8 cellular contexts compared by ENCODE assay signal in the genomic region with DNA sequence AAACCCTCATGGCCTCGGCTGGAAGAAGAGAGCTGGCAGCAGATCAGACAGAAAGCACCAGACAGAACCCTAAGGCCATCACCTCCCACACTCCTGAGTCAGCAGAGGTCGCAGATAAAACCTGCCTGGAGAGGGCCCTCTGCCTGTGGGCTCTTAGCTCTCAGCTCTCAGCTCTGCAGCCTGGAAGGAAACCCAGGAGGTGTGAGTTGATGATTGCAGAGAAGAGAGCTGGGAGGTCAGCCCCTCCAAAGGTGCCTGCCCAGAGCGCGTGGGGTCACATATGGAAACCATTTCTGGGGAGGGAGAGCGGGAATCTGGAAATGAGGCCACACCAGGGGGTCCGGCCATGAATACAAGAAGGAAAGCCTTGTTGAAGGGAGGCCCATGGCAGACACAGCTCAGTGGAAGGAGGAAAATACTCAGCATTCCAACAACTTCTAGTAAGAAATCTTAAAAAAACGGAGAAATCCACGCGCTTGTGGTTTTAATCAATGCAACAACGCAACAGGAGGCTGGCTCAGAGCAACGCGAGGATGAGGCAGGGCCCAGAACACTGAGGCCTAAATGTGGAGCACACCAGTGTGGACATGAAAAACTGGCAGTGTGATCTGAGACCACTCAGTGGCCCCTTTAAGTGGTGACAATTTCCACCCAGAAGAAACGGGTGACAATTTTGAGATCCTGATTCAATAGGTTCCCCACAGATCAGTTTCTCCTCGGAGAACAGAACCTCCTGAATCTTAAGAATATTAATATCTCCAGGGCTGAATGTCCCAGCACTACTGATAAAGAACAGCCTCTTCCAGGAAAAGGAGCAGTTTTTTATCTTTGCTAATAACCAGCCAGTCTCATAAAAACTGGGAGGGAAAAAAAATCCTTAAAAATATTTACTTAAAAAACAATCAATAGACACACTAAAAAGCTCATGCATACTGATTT. TPM values are rescaled to one million over a fixed set of nuclear protein-coding genes. Genes with fewer than 3 reads are reported as not detected.
DNase-seq lines count a peak whose midpoint lies in the region; TF ChIP-seq lines count a peak whose summit lies in the region.

No MANE protein-coding gene starts in this region.

- no peak overlapping the region for H3K9ac ChIP-seq in liver (ENCODE audit: low read depth in 1 of 2, low read length in 2 of 2)

- no peaks in the 10 kb centered on the region for H3K27me3 ChIP-seq in liver (ENCODE audit: control insufficient read depth in 4 of 4, insufficient read depth in 4 of 4, low read length in 3 of 4)

- DNase-seq in COLO829 (ENCODE audit: low spot score) (peak; percentile 84), NCI-H510A (lab: John Stamatoyannopoulos, UW) (peak; percentile 31), choroid plexus epithelial cell (ENCODE audit: low read depth) (peak; percentile 94), T-helper 9 cell (no peak), GM13976 (ENCODE audit: low spot score) (no peak)
- DNase-seq in activated T-cell treated with anti-CD3 and anti-CD28 coated beads, Interleukin-2, amount 50 U/mL, for 1 hour, result no peak
- no peak for DNase-seq in central memory CD4-positive, alpha-beta T cell

- H3K9me3 ChIP-seq in liver (ENCODE audit: control insufficient read depth in 4 of 4, low read length in 3 of 4), result no peaks in the 10 kb centered on the region

- H3K4me3 ChIP-seq in choroid plexus epithelial cell (ENCODE audit: low read depth, low read length) (no peak overlapping the region), liver (ENCODE audit: low read depth in 1 of 3, low read length in 3 of 3) (no peak overlapping the region)

- TF ChIP-seq CTCF in choroid plexus epithelial cell (conservative IDR thresholded peaks at IDR 0.05; ENCODE audit: low read depth, low read length), result peak; percentile 39
- no peak for TF ChIP-seq CTCF in liver (IDR thresholded peaks at IDR 0.05; ENCODE audit: low read depth, low read length, missing input control)
- TF ChIP-seq CTCF in GM13976 (IDR thresholded peaks at IDR 0.05; ENCODE audit: borderline replicate concordance, control extremely low read depth, extremely low read depth, insufficient read depth, missing control alignments), result no peak

- 70% methylated on average over 14 of the region's 14 CpGs for WGBS in liver

- in situ Hi-C loops in GM13976 (cut with MboI; ENCODE audit: low sequenced_read_pairs, unreplicated experiment), result loop anchor here (25.0 kb wide), 1 partner anchor 625 kb away; no protein-coding TSS in a partner anchor

- H3K27ac ChIP-seq in liver (ENCODE audit: low read depth in 1 of 2, low read length in 2 of 2), result peak overlapping the region; percentile 3 to 4

- peaks cover 0 to 4% (median 0%) of the 10 kb centered on the region in 4 donors for H3K4me1 ChIP-seq in liver (ENCODE audit: control insufficient read depth in 4 of 4, insufficient read depth in 4 of 4, low read length in 3 of 4)

- no peaks in the 10 kb centered on the region for H3K36me3 ChIP-seq in liver (ENCODE audit: control insufficient read depth in 4 of 4, insufficient read depth in 3 of 4, low read depth in 1 of 4, low read length in 3 of 4)

- peak; percentile 14 to 45 for TF ChIP-seq RAD21 in liver (IDR thresholded peaks at IDR 0.05)

TF ChIP-seq in liver, 16 proteins besides CTCF, POLR2A, EP300 and RAD21:
- TF ChIP-seq, protein P1, sequence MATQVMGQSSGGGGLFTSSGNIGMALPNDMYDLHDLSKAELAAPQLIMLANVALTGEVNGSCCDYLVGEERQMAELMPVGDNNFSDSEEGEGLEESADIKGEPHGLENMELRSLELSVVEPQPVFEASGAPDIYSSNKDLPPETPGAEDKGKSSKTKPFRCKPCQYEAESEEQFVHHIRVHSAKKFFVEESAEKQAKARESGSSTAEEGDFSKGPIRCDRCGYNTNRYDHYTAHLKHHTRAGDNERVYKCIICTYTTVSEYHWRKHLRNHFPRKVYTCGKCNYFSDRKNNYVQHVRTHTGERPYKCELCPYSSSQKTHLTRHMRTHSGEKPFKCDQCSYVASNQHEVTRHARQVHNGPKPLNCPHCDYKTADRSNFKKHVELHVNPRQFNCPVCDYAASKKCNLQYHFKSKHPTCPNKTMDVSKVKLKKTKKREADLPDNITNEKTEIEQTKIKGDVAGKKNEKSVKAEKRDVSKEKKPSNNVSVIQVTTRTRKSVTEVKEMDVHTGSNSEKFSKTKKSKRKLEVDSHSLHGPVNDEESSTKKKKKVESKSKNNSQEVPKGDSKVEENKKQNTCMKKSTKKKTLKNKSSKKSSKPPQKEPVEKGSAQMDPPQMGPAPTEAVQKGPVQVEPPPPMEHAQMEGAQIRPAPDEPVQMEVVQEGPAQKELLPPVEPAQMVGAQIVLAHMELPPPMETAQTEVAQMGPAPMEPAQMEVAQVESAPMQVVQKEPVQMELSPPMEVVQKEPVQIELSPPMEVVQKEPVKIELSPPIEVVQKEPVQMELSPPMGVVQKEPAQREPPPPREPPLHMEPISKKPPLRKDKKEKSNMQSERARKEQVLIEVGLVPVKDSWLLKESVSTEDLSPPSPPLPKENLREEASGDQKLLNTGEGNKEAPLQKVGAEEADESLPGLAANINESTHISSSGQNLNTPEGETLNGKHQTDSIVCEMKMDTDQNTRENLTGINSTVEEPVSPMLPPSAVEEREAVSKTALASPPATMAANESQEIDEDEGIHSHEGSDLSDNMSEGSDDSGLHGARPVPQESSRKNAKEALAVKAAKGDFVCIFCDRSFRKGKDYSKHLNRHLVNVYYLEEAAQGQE (IDR thresholded peaks at IDR 0.05), result no peak
- TF ChIP-seq, protein P2, sequence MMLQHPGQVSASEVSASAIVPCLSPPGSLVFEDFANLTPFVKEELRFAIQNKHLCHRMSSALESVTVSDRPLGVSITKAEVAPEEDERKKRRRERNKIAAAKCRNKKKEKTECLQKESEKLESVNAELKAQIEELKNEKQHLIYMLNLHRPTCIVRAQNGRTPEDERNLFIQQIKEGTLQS (IDR thresholded peaks at IDR 0.05), result no peak
- TF ChIP-seq YY1 (IDR thresholded peaks at IDR 0.05) (no peak), RXRA (IDR thresholded peaks at IDR 0.05) (peak; percentile 17 to 29), FOXA1 (IDR thresholded peaks at IDR 0.05) (no peak)

RNA-seq across cellular contexts. Expression of a gene that starts 45.7 kb away (rescaled TPM):
- total RNA-seq in liver, result 10 to 100 TPM; 23.9 to 31.5 TPM
- 10 to 100 TPM; 29.8 to 32.3 TPM for polyA plus RNA-seq in liver

Comparison
In these comparisons a context has a peak if more than half of its experiments do, and no peak if none do; other contexts are left out.
1. DNase-seq: peak in COLO829 (single experiment), NCI-H510A (single experiment) and choroid plexus epithelial cell (single experiment); none in T-helper 9 cell (single experiment), activated T-cell treated with anti-CD3 and anti-CD28 coated beads, Interleukin-2, amount 50 U/mL, for 1 hour (single experiment), GM13976 (single experiment) and central memory CD4-positive, alpha-beta T cell (single experiment).